ENCODE assay signal across 23 cellular contexts in the genomic region with DNA sequence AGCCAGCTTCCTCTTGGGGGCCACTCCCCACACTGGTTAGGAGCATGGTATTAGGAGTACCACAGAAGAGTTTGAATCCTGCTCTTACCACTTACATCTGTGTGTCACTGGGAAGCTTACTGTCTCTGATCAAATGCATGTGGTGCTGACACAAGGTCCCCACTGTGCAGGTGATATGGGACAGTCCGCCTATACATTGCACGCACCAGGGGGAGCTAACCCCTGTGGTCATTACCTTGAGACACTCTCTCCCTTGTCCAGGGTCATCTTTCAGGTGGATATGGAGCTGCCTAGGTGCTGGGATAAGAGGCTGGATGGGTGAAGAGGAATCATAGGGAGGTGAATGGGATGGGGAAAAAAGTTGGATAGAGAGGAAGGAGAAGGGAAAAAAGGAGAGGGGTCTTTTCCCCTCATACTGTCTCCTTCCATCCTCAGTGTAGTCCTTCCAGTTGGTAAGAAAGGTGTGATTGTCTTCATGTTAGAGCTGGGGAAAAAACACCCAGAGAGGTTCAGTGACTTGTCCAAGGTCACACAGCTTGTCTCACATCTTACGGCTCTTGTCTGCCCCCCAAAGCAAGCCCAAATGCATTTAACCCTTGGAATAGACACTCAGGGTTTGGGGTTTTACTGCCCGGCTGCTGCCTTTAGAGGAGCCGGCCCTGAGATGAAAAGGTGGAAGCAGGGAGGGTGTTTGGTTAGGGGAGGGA.
A peak's percentile ranks its signal among the peaks of the same experiment; 100 is the strongest.
DNase-seq lines count a peak whose midpoint lies in the region; ATAC-seq and TF ChIP-seq lines count a peak whose summit lies in the region.
"Had no signal": no experiment of that assay in that cellular context is flagged by ENCODE, and none has a peak within 500 bp of the region (broad histone marks: within the 10 kb centered on the region; RNA-seq: fewer than 3 reads in every experiment).

No MANE protein-coding gene starts in this region.

- TF ChIP-seq CTCF in BE2C (IDR thresholded peaks at IDR 0.05; ENCODE audit: low read depth, low read length) (peak; percentile 38), H9 (conservative IDR thresholded peaks at IDR 0.05) (peak; percentile 40; the same call in 2 of the 3 replicates), WERI-Rb-1 (IDR thresholded peaks at IDR 0.05; ENCODE audit: low read depth, low read length) (peak; percentile 69)

- H3K4me3 ChIP-seq in BE2C (ENCODE audit: low read depth, low read length) (no peak overlapping the region), WERI-Rb-1 (ENCODE audit: low read depth, low read length) (no peak overlapping the region)
- no peak overlapping the region for H3K4me3 ChIP-seq in naive thymus-derived CD4-positive, alpha-beta T cell (ENCODE audit: low read length)
- H3K4me3 ChIP-seq: breast epithelium, GM12878, thoracic aorta had no signal

- no peak overlapping the region for H2BK120ac ChIP-seq in H9 (ENCODE audit: low read depth, low read length, poor library complexity, severe bottlenecking)

- no CpG with 5 or more reads among the region's 5 CpGs for WGBS in H9 (ENCODE audit: extremely low coverage, insufficient read length, low lambda C conversion rate)

- no peak overlapping the region for H4K8ac ChIP-seq in H9 (replicated peaks; ENCODE audit: insufficient read length, low read depth, low read length)

- no peak for ATAC-seq in GM18867 (IDR thresholded peaks at IDR 0.05; ENCODE audit: unreplicated experiment)
- no peak for ATAC-seq in naive thymus-derived CD4-positive, alpha-beta T cell
- ATAC-seq: activated CD4-positive, alpha-beta T cell treated with anti-CD3 and anti-CD28 coated beads for 36 hours; activated CD8-positive, alpha-beta memory T cell treated with anti-CD3 and anti-CD28 coated beads, Interleukin-2, amount 10 ng/mL, durations not matched to agents 7 days and 5 days; GM12878; stimulated activated naive B cell treated with anti-CD40 and anti-IgM and Interleukin-4, amounts not matched to agents 10 μg/mL and 1 μg/mL and 100 μg/mL, for 72 hours had no signal

- peaks cover 4 to 21% of the 10 kb centered on the region in 2 experiments for H3K4me1 Mint-ChIP-seq in H9
- no peaks in the 10 kb centered on the region for H3K4me1 Mint-ChIP-seq in naive thymus-derived CD4-positive, alpha-beta T cell
- H3K4me1 Mint-ChIP-seq: activated CD4-positive, alpha-beta T cell treated with anti-CD3 and anti-CD28 coated beads for 36 hours; activated CD8-positive, alpha-beta memory T cell treated with anti-CD3 and anti-CD28 coated beads, Interleukin-2, amount 10 ng/mL, durations not matched to agents 7 days and 5 days; immature natural killer cell had no signal

- H3K4me3 Mint-ChIP-seq in H9: no peak overlapping the region
- H3K4me3 Mint-ChIP-seq in naive thymus-derived CD4-positive, alpha-beta T cell: no peak overlapping the region
- H3K4me3 Mint-ChIP-seq: activated CD4-positive, alpha-beta T cell treated with anti-CD3 and anti-CD28 coated beads for 36 hours; activated CD8-positive, alpha-beta memory T cell treated with anti-CD3 and anti-CD28 coated beads, Interleukin-2, amount 10 ng/mL, durations not matched to agents 7 days and 5 days; activated naive CD8-positive, alpha-beta T cell treated with anti-CD3 and anti-CD28 coated beads for 36 hours; activated T-helper 1 cell treated with anti-CD3 and anti-CD28 coated beads, Interleukin-12 subunit alpha, Interleukin-12 subunit beta, Interleukin-2, Interleukin-4 antibody, amounts not matched to agents 30 ng/mL and 10 ng/mL and 1 ng/mL, durations not matched to agents 14 hours and 24 hours and 36 hours; CD4-positive, alpha-beta T cell; immature natural killer cell; stimulated activated naive B cell treated with anti-CD40 and anti-IgM and Interleukin-4, amounts not matched to agents 10 μg/mL and 1 μg/mL and 100 μg/mL, for 72 hours had no signal

- H2BK5ac ChIP-seq in H9 (ENCODE audit: insufficient read length, low read length): no peak overlapping the region

- no peak overlapping the region for H4K5ac ChIP-seq in H9 (ENCODE audit: insufficient read length, low read depth, low read length)

- H2BK20ac ChIP-seq in H9 (ENCODE audit: low read depth, low read length, poor library complexity, severe bottlenecking): no peak overlapping the region

- no peak overlapping the region for H4K91ac ChIP-seq in H9 (ENCODE audit: insufficient read length, low read depth, low read length)

- H3K27ac ChIP-seq in H9 (ENCODE audit: insufficient read length, low read depth, low read length) (no peak overlapping the region), WERI-Rb-1 (peak overlapping the region; percentile 86)
- no peak overlapping the region for H3K27ac ChIP-seq in naive thymus-derived CD4-positive, alpha-beta T cell (ENCODE audit: low read depth, low read length)
- H3K27ac ChIP-seq: breast epithelium, parathyroid adenoma, thoracic aorta had no signal

- H3K56ac ChIP-seq in H9 (ENCODE audit: insufficient read length, low read depth, low read length): no peak overlapping the region

- intact Hi-C loops in naive thymus-derived CD4-positive, alpha-beta T cell (cut with micrococcal nuclease): no loop called here

- POLR2A ChIA-PET in naive thymus-derived CD4-positive, alpha-beta T cell (lab: Charles Lee): no interaction called here

- no peak overlapping the region for H2BK15ac ChIP-seq in H9 (ENCODE audit: low read depth, low read length)

- H2AFZ ChIP-seq in H9 (ENCODE audit: low read length): no peak overlapping the region
- H2AFZ ChIP-seq: parathyroid adenoma had no signal

- CTCF ChIA-PET in naive thymus-derived CD4-positive, alpha-beta T cell (lab: Charles Lee): no interaction called here

- H4K20me1 ChIP-seq in H9 (ENCODE audit: control insufficient read depth, insufficient read depth, insufficient read length): no peaks in the 10 kb centered on the region

- peaks cover 3% of the 10 kb centered on the region for H3K27me3 Mint-ChIP-seq in H9 (ENCODE audit: low read depth)
- peaks cover 0 to 18% (median 8%) of the 10 kb centered on the region in 5 donors for H3K27me3 Mint-ChIP-seq in naive thymus-derived CD4-positive, alpha-beta T cell

- no peak overlapping the region for H3K4me2 ChIP-seq in H9 (ENCODE audit: insufficient read depth, insufficient read length, low read length)

- no peak overlapping the region for H2AK5ac ChIP-seq in H9 (ENCODE audit: insufficient read length, low read length)

- H3T11ph ChIP-seq in H9 (ENCODE audit: low read length): no peak overlapping the region

- H3K36me3 Mint-ChIP-seq in H9 (ENCODE audit: insufficient read depth in 1 of 3, low read depth in 3 of 3): no peaks in the 10 kb centered on the region
- no peaks in the 10 kb centered on the region for H3K36me3 Mint-ChIP-seq in naive thymus-derived CD4-positive, alpha-beta T cell
- H3K36me3 Mint-ChIP-seq: activated CD8-positive, alpha-beta memory T cell treated with anti-CD3 and anti-CD28 coated beads, Interleukin-2, amount 10 ng/mL, durations not matched to agents 7 days and 5 days; activated naive CD8-positive, alpha-beta T cell treated with anti-CD3 and anti-CD28 coated beads for 36 hours; immature natural killer cell; stimulated activated naive B cell treated with anti-CD40 and anti-IgM and Interleukin-4, amounts not matched to agents 10 μg/mL and 1 μg/mL and 100 μg/mL, for 72 hours had no signal

- no peaks in the 10 kb centered on the region for H3K79me1 ChIP-seq in H9 (ENCODE audit: insufficient read depth, low read depth, low read length, poor library complexity, severe bottlenecking)

- peaks cover 2% of the 10 kb centered on the region; the same call in 1 of the 2 replicates for H3K4me1 ChIP-seq in BE2C
- H3K4me1 ChIP-seq in H9 (ENCODE audit: insufficient read depth, low read length): no peaks in the 10 kb centered on the region
- no peaks in the 10 kb centered on the region for H3K4me1 ChIP-seq in naive thymus-derived CD4-positive, alpha-beta T cell (ENCODE audit: control insufficient read depth in 2 of 2, insufficient read depth in 2 of 2, low read length in 2 of 2)
- H3K4me1 ChIP-seq: breast epithelium had no signal

- H3K14ac ChIP-seq in H9 (ENCODE audit: insufficient read depth, low read length): no peak overlapping the region

- DNase-seq in BE2C: no peak
- no peak for DNase-seq in H9
- DNase-seq in WERI-Rb-1: peak; percentile 66
- peak; percentile 33 for DNase-seq in iPS-NIHi7 (ENCODE audit: extremely low spot score)
- no peak for DNase-seq in GM19240 (ENCODE audit: insufficient read length, low spot score)
- DNase-seq in activated gamma-delta T cell (lab: John Stamatoyannopoulos, UW): no peak
- DNase-seq in naive thymus-derived CD4-positive, alpha-beta T cell: no peak
- DNase-seq: activated CD4-positive, alpha-beta T cell treated with anti-CD3 and anti-CD28 coated beads for 36 hours; activated CD8-positive, alpha-beta memory T cell treated with anti-CD3 and anti-CD28 coated beads, Interleukin-2, amount 10 ng/mL, durations not matched to agents 7 days and 5 days; activated naive CD8-positive, alpha-beta T cell treated with anti-CD3 and anti-CD28 coated beads for 36 hours; CD4-positive, alpha-beta T cell; GOT3; immature natural killer cell; NCI-H1105; NCI-H2081 treated with DMSO at 0.1 percent for 48 hours; stimulated activated CD4-positive, alpha-beta T cell treated with anti-CD3 and anti-CD28 coated beads, Interleukin-1b, Interleukin-23, amount 100 ng/mL, for 48 hours; stimulated activated naive B cell treated with anti-CD40 and anti-IgM and Interleukin-4, amounts not matched to agents 10 μg/mL and 1 μg/mL and 100 μg/mL, for 72 hours had no signal

- no peaks in the 10 kb centered on the region for H3K23me2 ChIP-seq in H9 (ENCODE audit: insufficient read length, low read depth, low read length, poor library complexity, severe bottlenecking)

- no peak overlapping the region for H3K4ac ChIP-seq in H9 (ENCODE audit: low read depth, low read length)

- H3K27me3 ChIP-seq in BE2C (no peaks in the 10 kb centered on the region), H9 (ENCODE audit: insufficient read depth, low read length) (no peaks in the 10 kb centered on the region), WERI-Rb-1 (ENCODE audit: insufficient read depth, low read depth, severe bottlenecking) (no peaks in the 10 kb centered on the region)
- no peaks in the 10 kb centered on the region for H3K27me3 ChIP-seq in naive thymus-derived CD4-positive, alpha-beta T cell (ENCODE audit: control insufficient read depth in 2 of 2, insufficient read depth in 2 of 2, low read length in 2 of 2)
- H3K27me3 ChIP-seq: breast epithelium had no signal

- no peaks in the 10 kb centered on the region for H3K36me3 ChIP-seq in BE2C
- peaks cover 37% of the 10 kb centered on the region for H3K36me3 ChIP-seq in WERI-Rb-1
- no peaks in the 10 kb centered on the region for H3K36me3 ChIP-seq in naive thymus-derived CD4-positive, alpha-beta T cell (ENCODE audit: control insufficient read depth in 2 of 3, insufficient read depth in 3 of 3, low read length in 3 of 3)
- H3K36me3 ChIP-seq: breast epithelium, thoracic aorta had no signal

- no peak overlapping the region for H3K9ac ChIP-seq in H9 (ENCODE audit: extremely low read depth, insufficient read length, low read length)
- H3K9ac ChIP-seq: parathyroid adenoma had no signal

- H3K9me3 ChIP-seq in BE2C: no peaks in the 10 kb centered on the region
- H3K9me3 ChIP-seq in H9 (ENCODE audit: control insufficient read depth, low read depth, low read length): no peaks in the 10 kb centered on the region
- H3K9me3 ChIP-seq in WERI-Rb-1 (ENCODE audit: severe bottlenecking): no peaks in the 10 kb centered on the region
- H3K9me3 ChIP-seq in naive thymus-derived CD4-positive, alpha-beta T cell (ENCODE audit: control insufficient read depth in 2 of 3, low read length in 3 of 3): no peaks in the 10 kb centered on the region
- H3K9me3 ChIP-seq: breast epithelium, thoracic aorta had no signal

- no peaks in the 10 kb centered on the region for H3K79me2 ChIP-seq in H9 (ENCODE audit: insufficient read depth, low read length)
- H3K79me2 ChIP-seq: parathyroid adenoma had no signal

- H3K18ac ChIP-seq in H9 (ENCODE audit: insufficient read length, low read depth, low read length): no peak overlapping the region

- H3K27ac Mint-ChIP-seq in H9: no peak overlapping the region; a peak in 1 of 7 replicates
- no peak overlapping the region for H3K27ac Mint-ChIP-seq in naive thymus-derived CD4-positive, alpha-beta T cell
- H3K27ac Mint-ChIP-seq: activated CD4-positive, alpha-beta T cell treated with anti-CD3 and anti-CD28 coated beads for 36 hours; activated CD8-positive, alpha-beta memory T cell treated with anti-CD3 and anti-CD28 coated beads, Interleukin-2, amount 10 ng/mL, durations not matched to agents 7 days and 5 days; activated naive CD8-positive, alpha-beta T cell treated with anti-CD3 and anti-CD28 coated beads for 36 hours; activated T-helper 1 cell treated with anti-CD3 and anti-CD28 coated beads, Interleukin-12 subunit alpha, Interleukin-12 subunit beta, Interleukin-2, Interleukin-4 antibody, amounts not matched to agents 30 ng/mL and 10 ng/mL and 1 ng/mL, durations not matched to agents 14 hours and 24 hours and 36 hours; CD4-positive, alpha-beta T cell; immature natural killer cell; stimulated activated naive B cell treated with anti-CD40 and anti-IgM and Interleukin-4, amounts not matched to agents 10 μg/mL and 1 μg/mL and 100 μg/mL, for 72 hours had no signal

- no peak overlapping the region for H2BK12ac ChIP-seq in H9 (ENCODE audit: insufficient read length, low read depth, low read length)

- H3K9me3 Mint-ChIP-seq in H9: no peaks in the 10 kb centered on the region
- no peaks in the 10 kb centered on the region for H3K9me3 Mint-ChIP-seq in naive thymus-derived CD4-positive, alpha-beta T cell
- H3K9me3 Mint-ChIP-seq: activated naive CD8-positive, alpha-beta T cell treated with anti-CD3 and anti-CD28 coated beads for 36 hours; activated T-helper 1 cell treated with anti-CD3 and anti-CD28 coated beads, Interleukin-12 subunit alpha, Interleukin-12 subunit beta, Interleukin-2, Interleukin-4 antibody, amounts not matched to agents 30 ng/mL and 10 ng/mL and 1 ng/mL, durations not matched to agents 14 hours and 24 hours and 36 hours; CD4-positive, alpha-beta T cell; immature natural killer cell; stimulated activated naive B cell treated with anti-CD40 and anti-IgM and Interleukin-4, amounts not matched to agents 10 μg/mL and 1 μg/mL and 100 μg/mL, for 72 hours had no signal

- H3K23ac ChIP-seq in H9 (ENCODE audit: insufficient read length, low read depth, low read length): no peak overlapping the region

Comparison
In these comparisons a context has a peak if more than half of its experiments do, and no peak if none do; other contexts are left out.
1. DNase-seq: peak in WERI-Rb-1 (single experiment) and iPS-NIHi7 (single experiment); none in BE2C (single experiment), H9 (single experiment), GM19240 (single experiment), activated gamma-delta T cell (single experiment) and naive thymus-derived CD4-positive, alpha-beta T cell (0 of 9).
2. Peak in every context shown above with its lines, with median percentiles within 50 percentile points of each other: CTCF ChIP-seq.